8 cellular contexts compared by ENCODE assay signal in the genomic region with DNA sequence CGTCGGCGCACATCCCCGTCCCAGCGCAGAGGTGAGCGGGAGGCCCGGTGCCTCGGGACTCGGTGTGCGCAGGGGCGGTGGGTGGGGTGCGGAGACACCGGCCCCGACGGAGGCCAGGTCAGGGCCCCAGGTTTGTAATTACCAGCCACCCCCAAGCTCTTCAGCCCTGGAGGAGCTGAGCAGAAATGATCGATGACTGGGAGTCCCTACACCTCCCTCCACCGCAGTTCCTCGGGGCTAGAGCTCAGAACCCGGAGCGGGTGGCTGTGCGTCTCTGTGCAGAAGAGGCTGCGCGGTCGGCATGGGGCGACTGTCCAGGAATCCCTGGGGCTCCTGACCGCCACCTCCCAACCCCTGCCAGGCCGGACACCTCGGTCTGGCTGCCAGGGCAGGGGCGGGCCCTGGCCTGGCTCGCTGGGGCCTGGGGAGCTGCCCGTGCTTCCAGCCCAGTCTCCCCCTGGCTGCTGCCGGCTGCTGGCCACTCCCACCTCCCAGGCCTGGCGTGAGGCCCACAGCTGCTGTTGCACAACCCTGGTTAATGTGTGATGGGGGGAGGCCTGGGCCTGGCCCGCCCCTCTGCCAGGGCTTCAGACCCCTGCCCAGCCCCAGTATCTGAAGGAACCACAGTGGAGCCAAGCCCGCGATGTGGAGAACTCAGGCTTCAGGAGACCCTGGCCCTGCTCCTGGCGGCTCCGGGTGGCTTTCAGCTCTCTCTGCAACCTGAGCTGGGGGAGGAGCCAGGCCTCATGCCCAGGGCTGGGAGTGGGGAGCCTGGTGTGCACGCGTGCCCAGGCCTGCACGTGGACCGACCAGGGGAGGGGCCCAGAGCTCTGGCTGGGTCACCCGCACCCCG. TPM values are rescaled to one million over a fixed set of nuclear protein-coding genes. Genes with fewer than 3 reads are reported as not detected.
A peak's percentile ranks its signal among the peaks of the same experiment; 100 is the strongest.
DNase-seq lines count a peak whose midpoint lies in the region; ATAC-seq, FAIRE-seq and TF ChIP-seq lines count a peak whose summit lies in the region.

No MANE protein-coding gene starts in this region.

- peaks cover 12% of the 10 kb centered on the region for H3K4me1 Mint-ChIP-seq in activated T-helper 2 cell treated with anti-CD3 and anti-CD28 coated beads, Interferon-gamma antibody, Interleukin-2, Interleukin-4, amounts not matched to agents 10 μg/mL and 5 μg/mL and 100 μg/mL, durations not matched to agents 14 hours and 24 hours and 36 hours (ENCODE audit: low read depth)
- peaks cover 8 to 23% (median 14%) of the 10 kb centered on the region in 3 donors for H3K4me1 Mint-ChIP-seq in naive B cell

- H3K27me3 Mint-ChIP-seq in activated T-helper 2 cell treated with anti-CD3 and anti-CD28 coated beads, Interferon-gamma antibody, Interleukin-2, Interleukin-4, amounts not matched to agents 10 μg/mL and 5 μg/mL and 100 μg/mL, durations not matched to agents 14 hours and 24 hours and 36 hours (ENCODE audit: low read depth), result no peaks in the 10 kb centered on the region
- no peaks in the 10 kb centered on the region for H3K27me3 Mint-ChIP-seq in naive B cell

- H3K9me3 ChIP-seq in HEK293 (ENCODE audit: control insufficient read depth, insufficient read depth, low read depth, low read length), result no peaks in the 10 kb centered on the region

- no peaks in the 10 kb centered on the region; the same call in 1 of the 2 replicates for H3K4me1 ChIP-seq in HEK293 (ENCODE audit: control insufficient read depth, insufficient read depth, low read length)

- CTCF ChIA-PET in HEK293 (lab: Yijun Ruan, JAX), result interaction anchor here (0.6 to 1.0 kb wide), 3 partner anchors 124 to 669 kb away, joined by 3 read pairs; partner anchors contain the start of gene TPD52L2

- peaks cover 17% of the 10 kb centered on the region for H3K36me3 Mint-ChIP-seq in activated T-helper 2 cell treated with anti-CD3 and anti-CD28 coated beads, Interferon-gamma antibody, Interleukin-2, Interleukin-4, amounts not matched to agents 10 μg/mL and 5 μg/mL and 100 μg/mL, durations not matched to agents 14 hours and 24 hours and 36 hours (ENCODE audit: low read depth)
- H3K36me3 Mint-ChIP-seq in naive B cell, result no peaks in the 10 kb centered on the region

- H3K27ac Mint-ChIP-seq in activated T-helper 2 cell treated with anti-CD3 and anti-CD28 coated beads, Interferon-gamma antibody, Interleukin-2, Interleukin-4, amounts not matched to agents 10 μg/mL and 5 μg/mL and 100 μg/mL, durations not matched to agents 14 hours and 24 hours and 36 hours, result no peak overlapping the region
- H3K27ac Mint-ChIP-seq in naive B cell, result no peak overlapping the region

- peak overlapping the region; percentile 52 for H3K4me3 Mint-ChIP-seq in activated T-helper 2 cell treated with anti-CD3 and anti-CD28 coated beads, Interferon-gamma antibody, Interleukin-2, Interleukin-4, amounts not matched to agents 10 μg/mL and 5 μg/mL and 100 μg/mL, durations not matched to agents 14 hours and 24 hours and 36 hours (ENCODE audit: low read depth)
- peak overlapping the region in 7 of 8 donors; percentile 39 to 83 (median 58) for H3K4me3 Mint-ChIP-seq in naive B cell

- POLR2A ChIA-PET in HEK293 (lab: Yijun Ruan, JAX), result interaction anchor here (0.6 to 1.6 kb wide), 10 partner anchors 10 to 240 kb away, joined by 3 to 13 read pairs (median 4); partner anchors contain the start of genes ARFRP1, PRPF6, TPD52L2 and UCKL1

- no peak for FAIRE-seq in urothelium cell line (lab: Jason Lieb, UNC)

- H3K27ac ChIP-seq in HEK293 (ENCODE audit: extremely low read depth, low read depth, low read length), result peak overlapping the region; percentile 79

- no peaks in the 10 kb centered on the region for H3K9me3 Mint-ChIP-seq in activated T-helper 2 cell treated with anti-CD3 and anti-CD28 coated beads, Interferon-gamma antibody, Interleukin-2, Interleukin-4, amounts not matched to agents 10 μg/mL and 5 μg/mL and 100 μg/mL, durations not matched to agents 14 hours and 24 hours and 36 hours
- H3K9me3 Mint-ChIP-seq in naive B cell, result no peaks in the 10 kb centered on the region

- peaks cover 4 to 41% of the 10 kb centered on the region in 2 experiments; a peak in 1 of 3 replicates for H3K36me3 ChIP-seq in HEK293 (ENCODE audit: control insufficient read depth in 2 of 2, insufficient read depth in 1 of 2, low read length in 2 of 2)

- peak; percentile 85 for DNase-seq in COR-L47 (lab: John Stamatoyannopoulos, UW)
- peak; percentile 48 for DNase-seq in NCI-H774 (lab: John Stamatoyannopoulos, UW)
- no peak for DNase-seq in activated T-helper 2 cell treated with anti-CD3 and anti-CD28 coated beads, Interferon-gamma antibody, Interleukin-2, Interleukin-4, amounts not matched to agents 10 μg/mL and 5 μg/mL and 100 μg/mL, durations not matched to agents 14 hours and 24 hours and 36 hours (ENCODE audit: low spot score)
- DNase-seq in fibroblast of the aortic adventitia (ENCODE audit: low read depth), result peak; percentile 94
- peak; percentile 18 for DNase-seq in naive B cell
- DNase-seq in urothelium cell line (ENCODE audit: low spot score), result peak; percentile 89

- intact Hi-C loops in activated T-helper 2 cell treated with anti-CD3 and anti-CD28 coated beads, Interferon-gamma antibody, Interleukin-2, Interleukin-4, amounts not matched to agents 10 μg/mL and 5 μg/mL and 100 μg/mL, durations not matched to agents 14 hours and 24 hours and 36 hours (cut with micrococcal nuclease), result loop anchor here (5.0 kb wide), 1 partner anchor 33 kb away; the partner anchor contains the start of genes ARFRP1 and ZGPAT

- peak; percentile 46 for TF ChIP-seq CTCF in HEK293 (tag by site-specific recombination; IDR thresholded peaks at IDR 0.05)
- TF ChIP-seq CTCF in fibroblast of the aortic adventitia (IDR thresholded peaks at IDR 0.05; ENCODE audit: insufficient read depth, low read length), result peak; percentile 20

- H3K4me3 ChIP-seq in HEK293 (ENCODE audit: low read depth, low read length) (peak overlapping the region; percentile 54), fibroblast of the aortic adventitia (ENCODE audit: low read depth, low read length) (peak overlapping the region; percentile 78)

- ATAC-seq in naive B cell (ENCODE audit: low read depth in 2 of 2), result no peak
- no peak for ATAC-seq in HG02938 (IDR thresholded peaks at IDR 0.05; ENCODE audit: unreplicated experiment)

TF ChIP-seq in HEK293, 187 proteins besides CTCF, POLR2A, EP300 and RAD21 (continues in another document):
- TF ChIP-seq ZNF76 (tag by site-specific recombination; IDR thresholded peaks at IDR 0.05; ENCODE audit: borderline replicate concordance, low read depth) (peak; percentile 51; the same call in 1 of the 2 replicates), GLI2 (tag by site-specific recombination; IDR thresholded peaks at IDR 0.05; ENCODE audit: borderline replicate concordance, low read depth) (no peak), KLF8 (tag by site-specific recombination; IDR thresholded peaks at IDR 0.05) (peak; percentile 69)

RNA-seq across cellular contexts. Expression of gene SLC2A4RG, which starts 1.2 kb away (rescaled TPM):
- 48.3 and 53.0 TPM in 2 replicates for total RNA-seq in activated T-helper 2 cell treated with anti-CD3 and anti-CD28 coated beads, Interferon-gamma antibody, Interleukin-2, Interleukin-4, amounts not matched to agents 10 μg/mL and 5 μg/mL and 100 μg/mL, durations not matched to agents 14 hours and 24 hours and 36 hours
- 31.9 and 39.2 TPM in 2 replicates for total RNA-seq in fibroblast of the aortic adventitia (ENCODE audit: low replicate concordance)
- 1 to 10 TPM in 3 of 6 donors, under 1 TPM in 2, not detected in 1; 0.36 to 1.4 (median 1.3) TPM for polyA plus RNA-seq in naive B cell (ENCODE audit: low read depth in 6 of 6)

RNA-seq across cellular contexts. Expression of gene LIME1, which starts 4.3 kb away (rescaled TPM):
- 15.7 TPM in 2 replicates for total RNA-seq in activated T-helper 2 cell treated with anti-CD3 and anti-CD28 coated beads, Interferon-gamma antibody, Interleukin-2, Interleukin-4, amounts not matched to agents 10 μg/mL and 5 μg/mL and 100 μg/mL, durations not matched to agents 14 hours and 24 hours and 36 hours
- total RNA-seq in fibroblast of the aortic adventitia (ENCODE audit: low replicate concordance), result 1.7 and 2.1 TPM in 2 replicates
- 10 to 100 TPM in 1 of 6 donors, 1 to 10 TPM in 5; 4.9 to 19.0 (median 8.8) TPM for polyA plus RNA-seq in naive B cell (ENCODE audit: low read depth in 6 of 6)

RNA-seq across cellular contexts. Expression of gene ZGPAT, which starts 32.9 kb away (rescaled TPM):
- total RNA-seq in activated T-helper 2 cell treated with anti-CD3 and anti-CD28 coated beads, Interferon-gamma antibody, Interleukin-2, Interleukin-4, amounts not matched to agents 10 μg/mL and 5 μg/mL and 100 μg/mL, durations not matched to agents 14 hours and 24 hours and 36 hours, result 29.0 and 36.1 TPM in 2 replicates
- total RNA-seq in fibroblast of the aortic adventitia (ENCODE audit: low replicate concordance), result 11.8 and 15.8 TPM in 2 replicates
- 10 to 100 TPM; 25.5 to 58.2 (median 28.1) TPM for polyA plus RNA-seq in naive B cell (ENCODE audit: low read depth in 6 of 6)

RNA-seq across cellular contexts. Expression of gene ARFRP1, which starts 33.0 kb away (rescaled TPM):
- 59.0 and 59.1 TPM in 2 replicates for total RNA-seq in activated T-helper 2 cell treated with anti-CD3 and anti-CD28 coated beads, Interferon-gamma antibody, Interleukin-2, Interleukin-4, amounts not matched to agents 10 μg/mL and 5 μg/mL and 100 μg/mL, durations not matched to agents 14 hours and 24 hours and 36 hours
- total RNA-seq in fibroblast of the aortic adventitia (ENCODE audit: low replicate concordance), result 25.7 and 30.6 TPM in 2 replicates
- 10 to 100 TPM; 35.6 to 62.9 (median 45.8) TPM for polyA plus RNA-seq in naive B cell (ENCODE audit: low read depth in 6 of 6)

RNA-seq across cellular contexts. Expression of gene TNFRSF6B, which starts 44.3 kb away (rescaled TPM):
- not detected in 2 replicates for total RNA-seq in activated T-helper 2 cell treated with anti-CD3 and anti-CD28 coated beads, Interferon-gamma antibody, Interleukin-2, Interleukin-4, amounts not matched to agents 10 μg/mL and 5 μg/mL and 100 μg/mL, durations not matched to agents 14 hours and 24 hours and 36 hours
- 0.36 TPM in 1 of 2 replicates, not detected in the other for total RNA-seq in fibroblast of the aortic adventitia (ENCODE audit: low replicate concordance)
- not detected for polyA plus RNA-seq in naive B cell (ENCODE audit: low read depth in 6 of 6)
